ENCODE assay signal across 8 cellular contexts in the genomic region with DNA sequence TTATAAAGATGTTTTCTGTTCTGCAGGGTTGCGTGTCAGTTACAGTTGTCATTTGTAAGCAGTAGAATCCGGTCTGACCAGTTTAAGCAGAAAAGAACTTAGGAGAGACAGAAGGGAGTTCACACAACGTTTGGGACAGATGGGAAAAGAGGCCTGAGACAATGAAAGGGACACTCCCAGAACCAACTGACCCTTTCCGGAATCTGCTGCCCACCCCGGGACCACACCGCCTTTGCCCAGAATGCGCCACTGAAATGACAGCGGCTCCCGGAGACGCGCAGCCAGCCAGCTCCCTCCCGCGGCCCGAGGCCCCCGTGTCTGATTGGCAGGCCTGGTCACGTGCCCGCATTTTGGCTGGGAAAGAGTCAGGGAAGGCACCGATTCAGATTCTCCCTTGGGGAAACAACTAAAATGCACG.
A peak's percentile ranks its signal among the peaks of the same experiment; 100 is the strongest.
DNase-seq lines count a peak whose midpoint lies in the region; ATAC-seq and TF ChIP-seq lines count a peak whose summit lies in the region.

No MANE protein-coding gene starts in this region.

- no peak overlapping the region for H2BK15ac ChIP-seq in neuronal stem cell (ENCODE audit: low read length)

- no peak overlapping the region for H3K23ac ChIP-seq in neuronal stem cell (ENCODE audit: low read depth, low read length, poor library complexity)

- H2BK5ac ChIP-seq in neuronal stem cell (ENCODE audit: low read length), result no peak overlapping the region

- H3K4ac ChIP-seq in neuronal stem cell (ENCODE audit: low read length), result no peak overlapping the region

- peak overlapping the region; percentile 91 for H2AFZ ChIP-seq in neuronal stem cell (ENCODE audit: low read length)
- H2AFZ ChIP-seq in OCI-LY7 (ENCODE audit: low read length), result no peak overlapping the region

- intact Hi-C loops in OCI-LY7 (cut with micrococcal nuclease; ENCODE audit: unreplicated experiment), result no loop called here

- H2BK120ac ChIP-seq in neuronal stem cell (ENCODE audit: low read depth, low read length), result no peak overlapping the region

- WGBS in gastroesophageal sphincter (ENCODE audit: low coverage in 1 of 2), 2 donors, result 3 to 6% methylated on average over 5 to 6 of the region's 19 CpGs
- no CpG with 5 or more reads among the region's 19 CpGs for WGBS in neuronal stem cell (ENCODE audit: extremely low coverage in 2 of 2, insufficient read length in 2 of 2, insufficient replicate concordance in 1 of 2), 2 donors

- H3K27ac ChIP-seq in gastroesophageal sphincter, result peak overlapping the region in 3 of 4 donors; percentile 53 to 75 (median 70)
- H3K27ac ChIP-seq in neuronal stem cell (replicated peaks; ENCODE audit: low read length), result no peak overlapping the region
- peak overlapping the region; percentile 57 for H3K27ac ChIP-seq in subcutaneous abdominal adipose tissue (ENCODE audit: low read depth, low read length)
- H3K27ac ChIP-seq in OCI-LY7 (ENCODE audit: low read depth, low read length, poor library complexity, severe bottlenecking), result no peak overlapping the region

- POLR2A ChIA-PET in OCI-LY7 (lab: Charles Lee), result no interaction called here

- H3K79me1 ChIP-seq in neuronal stem cell (ENCODE audit: low read depth, low read length), result no peaks in the 10 kb centered on the region

- peak; percentile 91 for ATAC-seq in gastroesophageal sphincter

- CTCF ChIA-PET in OCI-LY7 (lab: Charles Lee; ENCODE audit: unreplicated experiment), result no interaction called here

- no peaks in the 10 kb centered on the region for H3K9me2 ChIP-seq in OCI-LY7 (ENCODE audit: insufficient read depth, low read length)

- H4K8ac ChIP-seq in neuronal stem cell (ENCODE audit: low read depth, low read length), result no peak overlapping the region

- TF ChIP-seq POLR2A in gastroesophageal sphincter (IDR thresholded peaks at IDR 0.05), result no peak

- TF ChIP-seq EP300 in gastroesophageal sphincter (IDR thresholded peaks at IDR 0.05), result no peak

- H3K4me1 ChIP-seq in gastroesophageal sphincter (peaks cover 0 to 3% (median 0%) of the 10 kb centered on the region in 3 donors), neuronal stem cell (ENCODE audit: control insufficient read depth in 2 of 2, insufficient read depth in 1 of 2, low read depth in 1 of 2, low read length in 2 of 2) (no peaks in the 10 kb centered on the region), subcutaneous abdominal adipose tissue (ENCODE audit: control insufficient read depth in 5 of 5, insufficient read depth in 5 of 5, low read length in 5 of 5) (peaks cover 0 to 8% (median 5%) of the 10 kb centered on the region in 5 donors), OCI-LY7 (ENCODE audit: insufficient read depth, low read length, poor library complexity, severe bottlenecking) (no peaks in the 10 kb centered on the region)

- H3K4me3 ChIP-seq in gastroesophageal sphincter (peak overlapping the region; percentile 41 to 48), neuronal stem cell (ENCODE audit: low read length in 2 of 2) (peak overlapping the region; percentile 35 to 70), subcutaneous abdominal adipose tissue (ENCODE audit: low read depth in 1 of 5, low read length in 5 of 5) (peak overlapping the region; percentile 69 to 87 (median 78)), OCI-LY7 (ENCODE audit: low read depth, low read length, poor library complexity, severe bottlenecking) (no peak overlapping the region)

- H4K20me1 ChIP-seq in OCI-LY7 (ENCODE audit: insufficient read depth, low read length), result no peaks in the 10 kb centered on the region

- H3K9me3 ChIP-seq in gastroesophageal sphincter (peaks cover 0 to 8% (median 0%) of the 10 kb centered on the region in 3 donors), neuronal stem cell (replicated peaks in 1 of 2; ENCODE audit: control insufficient read depth in 2 of 2, insufficient read depth in 1 of 2, low read depth in 1 of 2, low read length in 2 of 2) (no peaks in the 10 kb centered on the region), subcutaneous abdominal adipose tissue (ENCODE audit: control insufficient read depth in 5 of 5, low read length in 5 of 5) (peaks cover 0 to 7% (median 0%) of the 10 kb centered on the region in 5 donors), OCI-LY7 (ENCODE audit: low read length) (no peaks in the 10 kb centered on the region)

- DNase-seq in GM13977 (ENCODE audit: low spot score) (peak; percentile 49), HT-29 (ENCODE audit: low spot score) (peak; percentile 70), RPMI8226 (peak; percentile 21), neuronal stem cell (ENCODE audit: low spot score) (peak; percentile 53), OCI-LY7 (ENCODE audit: low spot score) (no peak)
- DNase-seq in activated naive CD4-positive, alpha-beta T cell treated with Interleukin-2 at 50 U/mL for 16 hours, result peak; percentile 56

- TF ChIP-seq CTCF in GM13977 (IDR thresholded peaks at IDR 0.05; ENCODE audit: extremely low read depth, insufficient read depth, missing control alignments), result no peak
- TF ChIP-seq CTCF in gastroesophageal sphincter (IDR thresholded peaks at IDR 0.05), result peak in 2 of 4 experiments; percentile 16 to 27
- no peak for TF ChIP-seq CTCF in OCI-LY7 (conservative IDR thresholded peaks at IDR 0.05; ENCODE audit: low read length)

- peak overlapping the region; percentile 42 for H3K4me2 ChIP-seq in neuronal stem cell (ENCODE audit: insufficient read depth, low read length, poor library complexity, severe bottlenecking)
- no peak overlapping the region for H3K4me2 ChIP-seq in OCI-LY7 (ENCODE audit: low read length)

- no peak overlapping the region for H4K91ac ChIP-seq in neuronal stem cell (ENCODE audit: low read depth, low read length, poor library complexity)

- H2BK12ac ChIP-seq in neuronal stem cell (ENCODE audit: low read length), result no peak overlapping the region

- no peaks in the 10 kb centered on the region for H3K36me3 ChIP-seq in gastroesophageal sphincter
- H3K36me3 ChIP-seq in neuronal stem cell (replicated peaks in 1 of 2; ENCODE audit: control insufficient read depth in 2 of 2, insufficient read depth in 2 of 2, low read length in 2 of 2), result no peaks in the 10 kb centered on the region
- no peaks in the 10 kb centered on the region for H3K36me3 ChIP-seq in subcutaneous abdominal adipose tissue (ENCODE audit: control insufficient read depth in 5 of 5, insufficient read depth in 5 of 5, low read length in 5 of 5)
- no peaks in the 10 kb centered on the region for H3K36me3 ChIP-seq in OCI-LY7 (ENCODE audit: insufficient read depth, low read length)

- H2AK5ac ChIP-seq in neuronal stem cell (ENCODE audit: low read depth, low read length), result no peak overlapping the region

- BruUV-seq in OCI-LY7 (replicated peaks; lab: Mats Ljungman, UMichigan), result no TSS peak

- H3K27me3 ChIP-seq in gastroesophageal sphincter (no peaks in the 10 kb centered on the region), neuronal stem cell (ENCODE audit: control insufficient read depth in 3 of 3, insufficient read depth in 3 of 3, low read depth in 1 of 3, low read length in 3 of 3) (peaks cover 0 to 3% (median 0%) of the 10 kb centered on the region in 3 experiments), subcutaneous abdominal adipose tissue (ENCODE audit: control insufficient read depth in 5 of 5, insufficient read depth in 4 of 5, low read length in 5 of 5) (no peaks in the 10 kb centered on the region)

- no peak overlapping the region for H3K9ac ChIP-seq in neuronal stem cell (ENCODE audit: low read depth, low read length, poor library complexity)
- peak overlapping the region; percentile 74 to 81 (median 79) for H3K9ac ChIP-seq in subcutaneous abdominal adipose tissue (ENCODE audit: low read length in 5 of 5)

- H3K14ac ChIP-seq in neuronal stem cell (ENCODE audit: low read length), result no peak overlapping the region

- in situ Hi-C loops in GM13977 (cut with MboI; ENCODE audit: low pct_unique_long_range_greater_than_20kb, low sequenced_read_pairs, unreplicated experiment), result no loop called here

- no peaks in the 10 kb centered on the region for H3K79me2 ChIP-seq in OCI-LY7 (ENCODE audit: insufficient read depth, low read depth, low read length)

- no peak overlapping the region for H3K18ac ChIP-seq in neuronal stem cell (ENCODE audit: low read length)

Comparison
In these comparisons a context has a peak if more than half of its experiments do, and no peak if none do; other contexts are left out.
1. H3K27ac ChIP-seq: peak in gastroesophageal sphincter (3 of 4) and subcutaneous abdominal adipose tissue (single experiment); none in neuronal stem cell (single experiment) and OCI-LY7 (single experiment).